ENCODE assay signal across 14 cellular contexts in genomic region chr2:224892574-224893204, GRCh38.
DNase-seq lines count a peak whose midpoint lies in the region; ATAC-seq, FAIRE-seq and TF ChIP-seq lines count a peak whose summit lies in the region.
"Had no signal": no experiment of that assay in that cellular context is flagged by ENCODE, and none has a peak within 500 bp of the region (broad histone marks: within the 10 kb centered on the region; RNA-seq: fewer than 3 reads in every experiment).

No MANE protein-coding gene starts in this region.

- H3K36me3 Mint-ChIP-seq in T-cell (peaks cover 59% of the 10 kb centered on the region), osteocyte (ENCODE audit: unreplicated experiment) (peaks cover 12% of the 10 kb centered on the region)

- TF ChIP-seq POLR2A in A549 (IDR thresholded peaks at IDR 0.05; ENCODE audit: low read length) = no peak

- H3K4me3 ChIP-seq in A549 (no peak overlapping the region), kidney (ENCODE audit: low read length in 2 of 2) (no peak overlapping the region)
- H3K4me3 ChIP-seq: adrenal gland had no signal

- H3K9me3 ChIP-seq in A549 (no peaks in the 10 kb centered on the region), kidney (ENCODE audit: control insufficient read depth in 1 of 2, low read length in 2 of 2) (no peaks in the 10 kb centered on the region)
- H3K9me3 ChIP-seq: adrenal gland had no signal

- no peak for TF ChIP-seq EP300 in A549 (IDR thresholded peaks at IDR 0.05)

- H3K4me1 Mint-ChIP-seq in T-cell = peaks cover 46 to 62% (median 62%) of the 10 kb centered on the region in 3 donors
- no peaks in the 10 kb centered on the region for H3K4me1 Mint-ChIP-seq in osteocyte (ENCODE audit: unreplicated experiment)

- CTCF ChIA-PET in A549 (lab: Yijun Ruan, JAX) = no interaction called here
- CTCF ChIA-PET in T-cell (lab: Charles Lee) = interaction anchor here (0.7 kb wide), 2 partner anchors 107 to 121 kb away, joined by 3 to 4 read pairs; no protein-coding TSS in a partner anchor

- DNase-seq in A549 (ENCODE audit: low read depth in 1 of 2, low spot score in 1 of 2) (no peak), GM18507 (ENCODE audit: extremely low spot score, insufficient read length, low read depth) (no peak), T-cell (no peak), left lobe of liver (ENCODE audit: low spot score) (no peak), osteocyte (ENCODE audit: extremely low spot score, unreplicated experiment) (no peak), kidney (no peak)
- DNase-seq: adrenal gland; NCI-H1092 treated with DMSO at 0.1 percent for 48 hours; NCI-H345; stimulated activated CD4-positive, alpha-beta T cell treated with anti-CD3 and anti-CD28 coated beads, Interleukin-2, amount 100 ng/mL, for 48 hours had no signal

- H3K9me3 Mint-ChIP-seq in T-cell (no peaks in the 10 kb centered on the region), osteocyte (ENCODE audit: unreplicated experiment) (no peaks in the 10 kb centered on the region)

- no peaks in the 10 kb centered on the region for H3K36me3 ChIP-seq in kidney (ENCODE audit: control insufficient read depth in 1 of 2, insufficient read depth in 2 of 2, low read length in 2 of 2)
- H3K36me3 ChIP-seq: adrenal gland had no signal

- TF ChIP-seq CTCF in A549 (IDR thresholded peaks at IDR 0.05) (no peak), osteocyte (IDR thresholded peaks at IDR 0.05) (no peak), kidney (IDR thresholded peaks at IDR 0.05; ENCODE audit: borderline replicate concordance, extremely low read depth, insufficient read depth) (no peak)

- H3K4me1 ChIP-seq in A549 (0 out of 3 replicates have a peak, but pooled peaks cover 3% of the 10 kb centered on the region), kidney (ENCODE audit: control insufficient read depth in 1 of 2, insufficient read depth in 1 of 2, low read depth in 1 of 2, low read length in 2 of 2) (no peaks in the 10 kb centered on the region)
- H3K4me1 ChIP-seq: adrenal gland had no signal

- H3K4me2 ChIP-seq in A549 = no peak overlapping the region

- no peak overlapping the region for H3K9ac ChIP-seq in kidney (ENCODE audit: low read length in 2 of 2)

- peak overlapping the region; percentile 72 to 75 for H3K27ac Mint-ChIP-seq in T-cell
- no peak overlapping the region for H3K27ac Mint-ChIP-seq in osteocyte (ENCODE audit: unreplicated experiment)

- FAIRE-seq in A549 (lab: Jason Lieb, UNC) (no peak), GM18507 (lab: Jason Lieb, UNC) (peak; percentile 81), kidney (lab: Jason Lieb, UNC) (no peak)
- FAIRE-seq: TTC549 had no signal

- H3K4me3 Mint-ChIP-seq in T-cell (no peak overlapping the region), osteocyte (ENCODE audit: unreplicated experiment) (no peak overlapping the region)

- POLR2A ChIA-PET in A549 (lab: Yijun Ruan, JAX) (no interaction called here), T-cell (lab: Charles Lee) (no interaction called here)

- H3K27me3 Mint-ChIP-seq in T-cell (no peaks in the 10 kb centered on the region), osteocyte (ENCODE audit: unreplicated experiment) (no peaks in the 10 kb centered on the region)

- peak overlapping the region in 1 of 2 experiments; percentile 16; a peak in 1 of 6 replicates for H3K27ac ChIP-seq in A549
- no peak overlapping the region for H3K27ac ChIP-seq in kidney (ENCODE audit: low read depth in 2 of 2, low read length in 2 of 2)
- H3K27ac ChIP-seq: adrenal gland had no signal

- WGBS in A549 (ENCODE audit: missing lambda C conversion rate) = 91% methylated on average over 6 of the region's 6 CpGs

- ATAC-seq in A549 = peak; percentile 50 to 64; a peak in 4 of 6 replicates
- ATAC-seq in T-cell (replicated peaks in 1 of 4) = no peak
- ATAC-seq in left lobe of liver = peak; percentile 25
- no peak for ATAC-seq in HG02938 (IDR thresholded peaks at IDR 0.05; ENCODE audit: unreplicated experiment)
- ATAC-seq in HG02852 (IDR thresholded peaks at IDR 0.05; ENCODE audit: unreplicated experiment) = no peak
- ATAC-seq: Panc1 had no signal

- TF ChIP-seq RAD21 in A549 (conservative IDR thresholded peaks at IDR 0.05 in 1 of 2, IDR thresholded peaks at IDR 0.05 in 1 of 2) = no peak

- intact Hi-C loops in kidney (cut with DNase I) = no loop called here

TF ChIP-seq in A549, 52 proteins besides CTCF, POLR2A, EP300 and RAD21:
- TF ChIP-seq HOXB13 (CRISPR knock-in tag; IDR thresholded peaks at IDR 0.05; ENCODE audit: low read depth) (no peak), NPAS2 (CRISPR knock-in tag; IDR thresholded peaks at IDR 0.05; ENCODE audit: borderline replicate concordance) (no peak), RFX5 (IDR thresholded peaks at IDR 0.05) (no peak), HEYL (CRISPR knock-in tag; IDR thresholded peaks at IDR 0.05) (no peak), HOXA7 (CRISPR knock-in tag; IDR thresholded peaks at IDR 0.05) (no peak), MYC (IDR thresholded peaks at IDR 0.05; ENCODE audit: borderline replicate concordance, low read length) (no peak), HDAC2 (IDR thresholded peaks at IDR 0.05) (no peak)

Comparison
In these comparisons a context has a peak if more than half of its experiments do, and no peak if none do; other contexts are left out.
1. ATAC-seq: peak in A549 (2 of 2) and left lobe of liver (single experiment); none in T-cell (0 of 4), HG02938 (single experiment) and HG02852 (single experiment).